ENCODE assay signal across 8 cellular contexts in the genomic region with DNA sequence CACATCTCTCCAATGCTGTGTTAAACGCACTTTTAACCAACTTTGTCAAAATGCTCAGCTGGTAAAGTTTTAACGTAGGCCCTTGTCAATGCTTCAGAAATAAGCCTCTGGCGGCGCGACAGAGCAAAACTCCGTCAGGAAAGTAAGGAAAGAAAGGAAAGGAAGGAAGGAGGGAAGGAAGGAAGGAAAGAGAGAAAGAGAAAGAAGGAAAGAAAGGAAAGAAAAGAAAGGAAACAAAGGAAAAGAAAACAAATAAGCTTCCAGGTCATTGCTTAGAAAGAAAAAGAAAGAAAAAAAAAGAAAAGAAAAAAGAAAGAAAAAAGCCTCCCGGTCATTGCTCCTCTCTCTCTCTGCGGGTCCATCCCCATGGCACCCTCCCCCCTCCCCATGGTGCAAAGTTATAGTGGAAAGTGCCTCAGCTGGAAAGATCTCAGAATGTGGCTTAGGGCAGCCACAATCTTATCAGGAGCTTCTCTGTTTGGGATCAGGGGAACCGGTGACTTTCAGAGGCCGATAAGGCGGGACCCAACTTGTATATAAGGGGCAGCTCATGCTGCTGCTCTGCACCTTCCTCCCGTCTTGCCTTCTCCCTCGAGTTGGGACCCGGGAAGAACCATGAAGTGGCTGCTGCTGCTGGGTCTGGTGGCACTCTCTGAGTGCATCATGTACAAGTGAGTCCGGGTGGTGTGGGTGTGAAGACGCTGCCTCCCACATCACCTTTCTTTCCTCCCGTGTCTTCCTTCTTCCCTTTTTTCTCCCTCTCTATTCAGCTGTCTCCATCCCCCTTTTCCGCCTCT. TPM values are rescaled to one million over a fixed set of nuclear protein-coding genes. Genes with fewer than 3 reads are reported as not detected.
"Had no signal": no experiment of that assay in that cellular context is flagged by ENCODE, and none has a peak within 500 bp of the region (broad histone marks: within the 10 kb centered on the region; RNA-seq: fewer than 3 reads in every experiment).

PGA3 (plus strand) TSS at position 566 of the 797 bp plus-strand sequence; CDS start at position 616, 50 bp downstream.

RNA-seq across cellular contexts. Expression of gene PGA3, which starts in this region (rescaled TPM):
- total RNA-seq: activated CD4-positive, alpha-beta memory T cell treated with anti-CD3 and anti-CD28 coated beads for 36 hours; activated naive CD4-positive, alpha-beta T cell treated with anti-CD3 and anti-CD28 coated beads for 36 hours; activated naive CD4-positive, alpha-beta T cell treated with anti-CD3 and anti-CD28 coated beads, Interleukin-2, amount 50 U/mL, for 72 hours; activated T-cell treated with anti-CD3 and anti-CD28 coated beads, Interleukin-2, amount 50 U/mL, for 4 hours; activated T-helper 1 cell treated with anti-CD3 and anti-CD28 coated beads, Interleukin-12 subunit alpha, Interleukin-12 subunit beta, Interleukin-2, Interleukin-4 antibody, amounts not matched to agents 30 ng/mL and 10 ng/mL and 1 ng/mL, durations not matched to agents 14 hours and 24 hours and 36 hours; cardiac muscle cell; Peyer's patch; SJSA1 had no signal
